ENCODE assay signal across 8 cellular contexts in genomic region chr19:42129399-42130253, GRCh38. TPM values are rescaled to one million over a fixed set of nuclear protein-coding genes. Genes with fewer than 3 reads are reported as not detected.
DNase-seq lines count a peak whose midpoint lies in the region; ATAC-seq and TF ChIP-seq lines count a peak whose summit lies in the region.

No MANE protein-coding gene starts in this region.

- H3K27ac ChIP-seq in CD4-positive, alpha-beta T cell (ENCODE audit: low read depth, low read length) = no peak overlapping the region
- peak overlapping the region; percentile 14 for H3K27ac ChIP-seq in muscle layer of duodenum (ENCODE audit: low read length)
- H3K27ac ChIP-seq in PC-9 = no peak overlapping the region

- intact Hi-C loops in CD4-positive, alpha-beta T cell (cut with DNase I, micrococcal nuclease) = loop anchor here in 1 of 2 experiments (5.0 kb wide), 1 partner anchor 293 kb away; no protein-coding TSS in a partner anchor
- intact Hi-C loops in PC-9 (cut with micrococcal nuclease; ENCODE audit: unreplicated experiment) = loop anchor here (5.0 kb wide), 1 partner anchor 93 kb away; the partner anchor contains the start of gene ZNF526

- no peaks in the 10 kb centered on the region for H3K9me3 ChIP-seq in CD4-positive, alpha-beta T cell (ENCODE audit: control insufficient read depth, low read length)
- H3K9me3 ChIP-seq in adipocyte (ENCODE audit: control insufficient read depth, low read length) (no peaks in the 10 kb centered on the region), muscle layer of duodenum (ENCODE audit: control insufficient read depth in 1 of 2, low read length in 2 of 2) (no peaks in the 10 kb centered on the region), PC-9 (ENCODE audit: insufficient read depth, low read depth) (no peaks in the 10 kb centered on the region)

- H3K4me3 Mint-ChIP-seq in CD4-positive, alpha-beta T cell = peak overlapping the region; percentile 55

- no peaks in the 10 kb centered on the region for H3K27me3 Mint-ChIP-seq in CD4-positive, alpha-beta T cell

- H3K4me1 ChIP-seq in adipocyte (ENCODE audit: control insufficient read depth, insufficient read depth, low read length) (peaks cover 23% of the 10 kb centered on the region), muscle layer of duodenum (ENCODE audit: control insufficient read depth in 1 of 2, insufficient read depth in 2 of 2, low read length in 2 of 2) (peaks cover 0 to 13% of the 10 kb centered on the region in 2 donors), PC-9 (replicated peaks; ENCODE audit: insufficient read depth) (no peaks in the 10 kb centered on the region)

- peak overlapping the region; percentile 31 for H3K9ac ChIP-seq in adipocyte (ENCODE audit: low read length)

- ATAC-seq in CD4-positive, alpha-beta T cell (ENCODE audit: poor library complexity) = no peak
- ATAC-seq in GM19328 (IDR thresholded peaks at IDR 0.05; ENCODE audit: unreplicated experiment) (peak; percentile 44), HG03432 (IDR thresholded peaks at IDR 0.05; ENCODE audit: unreplicated experiment) (peak; percentile 64)

- H3F3A ChIP-seq in PC-9 (ENCODE audit: insufficient read depth, low read depth) = no peaks in the 10 kb centered on the region

- H3K9me3 Mint-ChIP-seq in CD4-positive, alpha-beta T cell = no peaks in the 10 kb centered on the region

- peak overlapping the region; percentile 48 for H3K27ac Mint-ChIP-seq in CD4-positive, alpha-beta T cell

- H3K36me3 ChIP-seq in adipocyte (ENCODE audit: control insufficient read depth, insufficient read depth, low read length, severe bottlenecking) = no peaks in the 10 kb centered on the region
- H3K36me3 ChIP-seq in muscle layer of duodenum (ENCODE audit: control insufficient read depth in 1 of 2, insufficient read depth in 2 of 2, low read length in 2 of 2) = no peaks in the 10 kb centered on the region
- H3K36me3 ChIP-seq in PC-9 (ENCODE audit: low read depth) = no peaks in the 10 kb centered on the region

- H3K36me3 Mint-ChIP-seq in CD4-positive, alpha-beta T cell (ENCODE audit: low read depth) = peaks cover 18% of the 10 kb centered on the region

- H3K4me2 ChIP-seq in PC-9 = no peak overlapping the region

- CTCF ChIA-PET in CD4-positive, alpha-beta T cell (lab: Charles Lee) = interaction anchor here (0.6 kb wide), 1 partner anchor 57 kb away, joined by 4 read pairs; no protein-coding TSS in a partner anchor
- CTCF ChIA-PET in PC-9 (lab: Charles Lee) = no interaction called here

- no peaks in the 10 kb centered on the region for H3K27me3 ChIP-seq in CD4-positive, alpha-beta T cell (ENCODE audit: control insufficient read depth, insufficient read depth, low read length)
- H3K27me3 ChIP-seq in adipocyte (replicated peaks; ENCODE audit: control insufficient read depth, insufficient read depth, low read length) (no peaks in the 10 kb centered on the region), muscle layer of duodenum (ENCODE audit: low read depth, low read length) (peaks cover 22% of the 10 kb centered on the region), PC-9 (ENCODE audit: insufficient read depth, low read depth) (peaks cover 6% of the 10 kb centered on the region; the same call in 1 of the 2 replicates)

- H4K20me1 ChIP-seq in PC-9 (ENCODE audit: insufficient read depth) = no peaks in the 10 kb centered on the region

- H3K4me1 Mint-ChIP-seq in CD4-positive, alpha-beta T cell (ENCODE audit: low read depth) = peaks cover 78% of the 10 kb centered on the region

- H3K9me2 ChIP-seq in PC-9 (ENCODE audit: insufficient read depth) = no peaks in the 10 kb centered on the region

- BruUV-seq in PC-9 (replicated peaks; lab: Mats Ljungman, UMichigan) = no TSS peak

- no peak overlapping the region for H2AFZ ChIP-seq in PC-9

- no peak for DNase-seq in CD4-positive, alpha-beta T cell
- peak; percentile 76 for DNase-seq in adipocyte (ENCODE audit: low read depth)
- no peak for DNase-seq in KG1 (lab: John Stamatoyannopoulos, UW)
- no peak for DNase-seq in PC-9
- no peak for DNase-seq in T-helper 9 cell

- H3K79me2 ChIP-seq in PC-9 (ENCODE audit: low read depth) = no peaks in the 10 kb centered on the region

- no peak for TF ChIP-seq CTCF in CD4-positive, alpha-beta T cell (IDR thresholded peaks at IDR 0.05)
- no peak for TF ChIP-seq CTCF in PC-9 (conservative IDR thresholded peaks at IDR 0.05)

- no peak overlapping the region for H3K4me3 ChIP-seq in adipocyte (ENCODE audit: low read length)
- H3K4me3 ChIP-seq in muscle layer of duodenum (ENCODE audit: low read depth in 1 of 2, low read length in 2 of 2) = peak overlapping the region in 1 of 2 donors; percentile 13
- no peak overlapping the region for H3K4me3 ChIP-seq in PC-9

- POLR2A ChIA-PET in CD4-positive, alpha-beta T cell (lab: Charles Lee) = no interaction called here
- POLR2A ChIA-PET in PC-9 (lab: Charles Lee; ENCODE audit: unreplicated experiment) = no interaction called here

RNA-seq across cellular contexts. Expression of gene POU2F2, which starts 2.6 kb away (rescaled TPM):
- 10 to 100 TPM; 18.6 to 19.9 TPM for total RNA-seq in CD4-positive, alpha-beta T cell
- total RNA-seq in PC-9 (2021) = 2.9 and 3.5 TPM in 2 replicates

RNA-seq across cellular contexts. Expression of gene ZNF574, which starts 53.7 kb away (rescaled TPM):
- total RNA-seq in CD4-positive, alpha-beta T cell = 10 to 100 TPM; 21.5 to 24.0 TPM
- 19.4 and 21.6 TPM in 2 replicates for total RNA-seq in PC-9 (2021)

RNA-seq across cellular contexts. Expression of gene GRIK5, which starts 59.6 kb away (rescaled TPM):
- total RNA-seq in CD4-positive, alpha-beta T cell = under 1 TPM; 0.66 to 0.75 TPM
- total RNA-seq in PC-9 (2021) = 0.96 and 1.1 TPM in 2 replicates
